Comparison of ENCODE assay signal across 25 cellular contexts in the genomic region with DNA sequence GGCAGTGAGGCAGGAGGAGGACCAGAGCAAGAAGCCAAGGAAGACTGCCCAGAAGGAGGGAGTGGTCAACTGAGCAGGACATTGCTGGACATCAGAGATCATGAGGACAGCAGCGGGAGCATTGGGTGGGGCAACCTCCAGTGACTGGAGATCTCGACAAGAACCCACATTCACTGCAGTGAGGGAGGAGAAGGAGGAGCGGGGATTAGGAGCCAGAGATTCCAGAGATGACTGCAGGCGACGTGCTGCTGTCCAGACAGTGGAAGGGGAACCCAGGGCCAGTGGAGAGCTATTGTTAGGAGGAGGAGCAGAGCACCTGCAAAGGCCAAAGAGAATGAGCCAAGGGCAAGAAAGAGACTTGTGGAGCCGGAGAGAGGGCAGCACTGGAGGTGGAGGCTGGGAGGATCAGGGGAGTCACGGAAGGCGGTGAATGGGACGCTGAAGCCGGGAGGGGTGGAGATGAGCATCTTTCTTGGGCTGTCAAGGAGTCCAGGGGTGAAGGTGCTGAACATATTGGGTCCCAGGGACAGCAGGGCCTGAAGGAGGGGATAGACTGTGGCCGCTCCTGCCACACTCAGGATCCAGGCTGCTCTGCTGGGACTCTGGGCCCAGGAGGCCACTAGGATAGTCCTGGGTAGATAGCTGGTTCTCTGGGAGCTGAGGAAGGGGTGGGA.
DNase-seq lines count a peak whose midpoint lies in the region; ATAC-seq and TF ChIP-seq lines count a peak whose summit lies in the region.
"Had no signal": no experiment of that assay in that cellular context is flagged by ENCODE, and none has a peak within 500 bp of the region (broad histone marks: within the 10 kb centered on the region; RNA-seq: fewer than 3 reads in every experiment).

No MANE protein-coding gene starts in this region.

- no peak overlapping the region for H3K27ac ChIP-seq in osteoblast (ENCODE audit: low read depth, low read length)
- H3K27ac ChIP-seq in body of pancreas: no peak overlapping the region
- H3K27ac ChIP-seq: 22Rv1 had no signal

- H3K27ac Mint-ChIP-seq in glutamatergic neuron (ENCODE audit: unreplicated experiment): no peak overlapping the region

- H3K36me3 ChIP-seq in osteoblast (ENCODE audit: insufficient read depth, low read length): no peaks in the 10 kb centered on the region
- H3K36me3 ChIP-seq in body of pancreas (replicated peaks in 1 of 2; ENCODE audit: insufficient read depth in 1 of 2, low read depth in 2 of 2): no peaks in the 10 kb centered on the region
- H3K36me3 ChIP-seq: BE2C had no signal

- H3K36me3 Mint-ChIP-seq in glutamatergic neuron (ENCODE audit: unreplicated experiment): no peaks in the 10 kb centered on the region

- TF ChIP-seq CTCF in glutamatergic neuron (IDR thresholded peaks at IDR 0.05; ENCODE audit: partially characterized antibody, unreplicated experiment): no peak
- no peak for TF ChIP-seq CTCF in osteoblast (IDR thresholded peaks at IDR 0.05; ENCODE audit: extremely low read depth, low read depth, low read length)
- TF ChIP-seq CTCF in body of pancreas (IDR thresholded peaks at IDR 0.05): no peak

- H3K27me3 Mint-ChIP-seq in glutamatergic neuron (ENCODE audit: unreplicated experiment): peaks cover 17% of the 10 kb centered on the region

- 72 to 81% methylated on average over 11 of the region's 11 CpGs for whole genome bisulfite sequencing in body of pancreas, 2 donors

- ATAC-seq in GM18870 (IDR thresholded peaks at IDR 0.05; ENCODE audit: unreplicated experiment) (no peak), body of pancreas (no peak)
- ATAC-seq: HepG2 had no signal

- no peak overlapping the region for H3K4me3 ChIP-seq in osteoblast (ENCODE audit: insufficient read depth, low read length)
- H3K4me3 ChIP-seq in body of pancreas: no peak overlapping the region

- peak; percentile 38 for DNase-seq in activated effector memory CD4-positive, alpha-beta T cell treated with anti-CD3 and anti-CD28 coated beads, Interleukin-2, amount 50 U/mL, for 16 hours
- no peak for DNase-seq in activated effector memory CD4-positive, alpha-beta T cell treated with Interleukin-2 at 50 U/mL for 16 hours
- DNase-seq in glutamatergic neuron: no peak
- peak; percentile 83 for DNase-seq in osteoblast (ENCODE audit: insufficient read length, low spot score, missing footprints)
- DNase-seq in SKM-1 (lab: John Stamatoyannopoulos, UW; ENCODE audit: unreplicated experiment): no peak
- no peak for DNase-seq in body of pancreas
- DNase-seq: BE2C, Calu3, DMS79 treated with DMSO at 0.1 percent for 48 hours, GF-D8, H7, Karpas-422, NCI-H1092 treated with DMSO at 0.1 percent for 48 hours, NCI-H1436, NCI-H187, NCI-H2081 treated with DMSO at 0.1 percent for 48 hours, NCI-H2171, NCI-H226, NCI-H510A, NCI-H69, RPMI8226, SHP77 had no signal

- peaks cover 9% of the 10 kb centered on the region for H3K9me3 Mint-ChIP-seq in glutamatergic neuron (ENCODE audit: unreplicated experiment)

- H2AFZ ChIP-seq in osteoblast (ENCODE audit: low read length): no peak overlapping the region

- no peaks in the 10 kb centered on the region for H3K9me3 ChIP-seq in osteoblast (ENCODE audit: low read depth, low read length)
- no peaks in the 10 kb centered on the region for H3K9me3 ChIP-seq in body of pancreas
- H3K9me3 ChIP-seq: BE2C had no signal

- peak overlapping the region; percentile 23 for H3K4me3 Mint-ChIP-seq in glutamatergic neuron (ENCODE audit: unreplicated experiment)

- H3K4me2 ChIP-seq in osteoblast (ENCODE audit: insufficient read depth, low read length): no peak overlapping the region

- no peaks in the 10 kb centered on the region for H4K20me1 ChIP-seq in osteoblast (ENCODE audit: insufficient read depth, low read length)

- H3K27me3 ChIP-seq in osteoblast (ENCODE audit: insufficient read depth, low read length) (peaks cover 10% of the 10 kb centered on the region), body of pancreas (no peaks in the 10 kb centered on the region)
- H3K27me3 ChIP-seq: BE2C had no signal

- TF ChIP-seq POLR2A in body of pancreas (IDR thresholded peaks at IDR 0.05): no peak

- H3K4me1 ChIP-seq in osteoblast (ENCODE audit: insufficient read depth, low read length) (no peaks in the 10 kb centered on the region), body of pancreas (no peaks in the 10 kb centered on the region)

- intact Hi-C loops in body of pancreas (cut with DNase I): no loop called here

- H3K4me1 Mint-ChIP-seq in glutamatergic neuron (ENCODE audit: low read depth, unreplicated experiment): peaks cover 19% of the 10 kb centered on the region

- no peaks in the 10 kb centered on the region for H3K79me2 ChIP-seq in osteoblast (ENCODE audit: insufficient read depth, low read length)

Comparison
In these comparisons a context has a peak if more than half of its experiments do, and no peak if none do; other contexts are left out.
1. DNase-seq: peak in activated effector memory CD4-positive, alpha-beta T cell treated with anti-CD3 and anti-CD28 coated beads, Interleukin-2, amount 50 U/mL, for 16 hours (single experiment) and osteoblast (single experiment); none in activated effector memory CD4-positive, alpha-beta T cell treated with Interleukin-2 at 50 U/mL for 16 hours (single experiment), glutamatergic neuron (single experiment), SKM-1 (single experiment) and body of pancreas (0 of 4).